In the genomic region with DNA sequence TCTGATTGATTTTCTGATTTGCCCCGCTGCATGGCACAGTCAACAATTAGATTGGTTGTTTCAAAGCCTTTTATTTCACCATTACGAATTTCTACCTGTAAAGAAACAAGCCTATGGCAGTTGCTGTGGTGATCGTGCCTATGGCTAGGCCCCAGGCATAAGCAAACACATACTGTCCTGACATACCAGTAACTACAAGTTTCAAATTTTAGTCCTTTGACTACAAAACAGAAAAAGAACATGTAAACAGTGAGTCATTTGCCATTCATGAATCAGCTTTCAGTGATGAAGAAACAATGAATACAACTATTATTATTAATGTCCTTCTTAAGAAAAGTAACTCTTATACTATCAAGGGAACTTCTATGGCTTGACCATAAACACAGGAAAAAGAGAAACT, we compare ENCODE assay signal across 17 cellular contexts.
A peak's percentile ranks its signal among the peaks of the same experiment; 100 is the strongest.
DNase-seq lines count a peak whose midpoint lies in the region; ATAC-seq, FAIRE-seq and TF ChIP-seq lines count a peak whose summit lies in the region.
"Had no signal": no experiment of that assay in that cellular context is flagged by ENCODE, and none has a peak within 500 bp of the region (broad histone marks: within the 10 kb centered on the region; RNA-seq: fewer than 3 reads in every experiment).

No MANE protein-coding gene starts in this region.

- CTCF ChIA-PET in A549 (lab: Yijun Ruan, JAX): interaction anchor here (0.6 kb wide), 1 partner anchor 185 kb away, joined by 3 read pairs; no protein-coding TSS in a partner anchor

- TF ChIP-seq CTCF in A549 (IDR thresholded peaks at IDR 0.05) (no peak), HFFc6 (IDR thresholded peaks at IDR 0.05) (no peak)

- TF ChIP-seq EP300 in A549 (IDR thresholded peaks at IDR 0.05): no peak

- H3K4me3 Mint-ChIP-seq in HFFc6: peak overlapping the region; percentile 26; the same call in 1 of the 2 replicates
- H3K4me3 Mint-ChIP-seq: activated CD4-positive, alpha-beta memory T cell treated with anti-CD3 and anti-CD28 coated beads for 36 hours; dendritic cell treated with granulocyte-macrophage colony-stimulating factor and Interleukin-4, amounts not matched to agents 40 ng/mL and 50 ng/mL, for 4 days; T-helper 17 cell had no signal

- H3K9me3 Mint-ChIP-seq in HFFc6: no peaks in the 10 kb centered on the region
- H3K9me3 Mint-ChIP-seq: activated CD4-positive, alpha-beta memory T cell treated with anti-CD3 and anti-CD28 coated beads for 36 hours; dendritic cell treated with granulocyte-macrophage colony-stimulating factor and Interleukin-4, amounts not matched to agents 40 ng/mL and 50 ng/mL, for 4 days had no signal

- H3K27ac Mint-ChIP-seq in HFFc6: peak overlapping the region; percentile 91
- H3K27ac Mint-ChIP-seq: activated CD4-positive, alpha-beta memory T cell treated with anti-CD3 and anti-CD28 coated beads for 36 hours; dendritic cell treated with granulocyte-macrophage colony-stimulating factor and Interleukin-4, amounts not matched to agents 40 ng/mL and 50 ng/mL, for 4 days; T-helper 17 cell had no signal

- peaks cover 48% of the 10 kb centered on the region for H3K4me1 Mint-ChIP-seq in HFFc6 (ENCODE audit: low read depth)
- H3K4me1 Mint-ChIP-seq: T-helper 17 cell had no signal

- H3K4me3 ChIP-seq in A549: no peak overlapping the region
- H3K4me3 ChIP-seq: left ventricle myocardium inferior, uterus had no signal

- 45% methylated on average over 3 of the region's 3 CpGs for WGBS in A549 (ENCODE audit: missing lambda C conversion rate)

- H3K9me3 ChIP-seq in A549: no peaks in the 10 kb centered on the region
- H3K9me3 ChIP-seq: left ventricle myocardium inferior, uterus had no signal

- peak; percentile 51 for FAIRE-seq in A549 (lab: Jason Lieb, UNC)
- FAIRE-seq: H54 had no signal

- H3K36me3 Mint-ChIP-seq in HFFc6 (ENCODE audit: low read depth): peaks cover 7% of the 10 kb centered on the region
- H3K36me3 Mint-ChIP-seq: activated CD4-positive, alpha-beta memory T cell treated with anti-CD3 and anti-CD28 coated beads for 36 hours had no signal

- no peak overlapping the region; a peak in 1 of 6 replicates for H3K27ac ChIP-seq in A549
- H3K27ac ChIP-seq: KMS-11, left ventricle myocardium inferior, uterus had no signal

- peak overlapping the region; percentile 44 for H3K4me2 ChIP-seq in A549
- H3K4me2 ChIP-seq: KMS-11 had no signal

- peaks cover 12% of the 10 kb centered on the region; the same call in 2 of the 3 replicates for H3K4me1 ChIP-seq in A549
- H3K4me1 ChIP-seq: uterus had no signal

- no peaks in the 10 kb centered on the region for H3K27me3 Mint-ChIP-seq in HFFc6 (ENCODE audit: insufficient read depth)
- H3K27me3 Mint-ChIP-seq: dendritic cell treated with granulocyte-macrophage colony-stimulating factor and Interleukin-4, amounts not matched to agents 40 ng/mL and 50 ng/mL, for 4 days; T-helper 17 cell had no signal

- DNase-seq in A549 (ENCODE audit: low read depth in 1 of 2, low spot score in 1 of 2) (peak in 1 of 2 experiments; percentile 41), HFFc6 (peak; percentile 82), brain pericyte (ENCODE audit: low read depth, low spot score) (peak; percentile 45), hepatic stellate cell (ENCODE audit: low spot score) (peak; percentile 10), LoVo (ENCODE audit: low spot score) (no peak), T-helper 9 cell (no peak)
- DNase-seq in activated CD8-positive, alpha-beta memory T cell treated with anti-CD3 and anti-CD28 coated beads for 24 hours: no peak
- DNase-seq: activated CD4-positive, alpha-beta memory T cell treated with anti-CD3 and anti-CD28 coated beads for 36 hours; activated naive CD4-positive, alpha-beta T cell treated with Interleukin-2 at 50 U/mL for 16 hours; head of caudate nucleus; left ventricle myocardium inferior; T-helper 17 cell; uterus had no signal

- TF ChIP-seq POLR2A in A549 (IDR thresholded peaks at IDR 0.05; ENCODE audit: low read length): no peak

- no peak for TF ChIP-seq RAD21 in A549 (conservative IDR thresholded peaks at IDR 0.05 in 1 of 2, IDR thresholded peaks at IDR 0.05 in 1 of 2)

- ATAC-seq in A549 (peak; percentile 47 to 77; a peak in 3 of 6 replicates), GM21737 (IDR thresholded peaks at IDR 0.05; ENCODE audit: unreplicated experiment) (no peak)
- ATAC-seq: T-helper 17 cell had no signal

- POLR2A ChIA-PET in A549 (lab: Yijun Ruan, JAX): no interaction called here

TF ChIP-seq in A549, 52 proteins besides CTCF, POLR2A, EP300 and RAD21:
- TF ChIP-seq HOXB13 (CRISPR knock-in tag; IDR thresholded peaks at IDR 0.05; ENCODE audit: low read depth) (no peak), CEBPB (IDR thresholded peaks at IDR 0.05) (peak in 1 of 2 experiments; percentile 21; a peak in 1 of 4 replicates), FOSL2 (IDR thresholded peaks at IDR 0.05) (peak; percentile 56; the same call in 1 of the 2 replicates), FOSL2 (CRISPR knock-in tag; IDR thresholded peaks at IDR 0.05) (peak; percentile 83), GATA3 (IDR thresholded peaks at IDR 0.05; ENCODE audit: borderline replicate concordance) (peak; percentile 23; the same call in 1 of the 2 replicates), JUNB (IDR thresholded peaks at IDR 0.05) (peak; percentile 60)
- TF ChIP-seq, protein P1, sequence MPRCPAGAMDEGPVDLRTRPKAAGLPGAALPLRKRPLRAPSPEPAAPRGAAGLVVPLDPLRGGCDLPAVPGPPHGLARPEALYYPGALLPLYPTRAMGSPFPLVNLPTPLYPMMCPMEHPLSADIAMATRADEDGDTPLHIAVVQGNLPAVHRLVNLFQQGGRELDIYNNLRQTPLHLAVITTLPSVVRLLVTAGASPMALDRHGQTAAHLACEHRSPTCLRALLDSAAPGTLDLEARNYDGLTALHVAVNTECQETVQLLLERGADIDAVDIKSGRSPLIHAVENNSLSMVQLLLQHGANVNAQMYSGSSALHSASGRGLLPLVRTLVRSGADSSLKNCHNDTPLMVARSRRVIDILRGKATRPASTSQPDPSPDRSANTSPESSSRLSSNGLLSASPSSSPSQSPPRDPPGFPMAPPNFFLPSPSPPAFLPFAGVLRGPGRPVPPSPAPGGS (IDR thresholded peaks at IDR 0.05): no peak

Comparison
In these comparisons a context has a peak if more than half of its experiments do, and no peak if none do; other contexts are left out.
1. DNase-seq: peak in HFFc6 (single experiment), brain pericyte (single experiment) and hepatic stellate cell (single experiment); none in LoVo (single experiment), activated CD8-positive, alpha-beta memory T cell treated with anti-CD3 and anti-CD28 coated beads for 24 hours (single experiment) and T-helper 9 cell (single experiment).